Comparison of ENCODE assay signal across 12 cellular contexts in genomic region chr12:14954269-14954668, GRCh38. TPM values are rescaled to one million over a fixed set of nuclear protein-coding genes. Genes with fewer than 3 reads are reported as not detected.
A peak's percentile ranks its signal among the peaks of the same experiment; 100 is the strongest.
DNase-seq lines count a peak whose midpoint lies in the region; ATAC-seq and TF ChIP-seq lines count a peak whose summit lies in the region.
"Had no signal": no experiment of that assay in that cellular context is flagged by ENCODE, and none has a peak within 500 bp of the region (broad histone marks: within the 10 kb centered on the region; RNA-seq: fewer than 3 reads in every experiment).

No MANE protein-coding gene starts in this region.

- peaks cover 5 to 14% of the 10 kb centered on the region in 2 donors for H3K4me1 ChIP-seq in gastrocnemius medialis
- H3K4me1 ChIP-seq in osteoblast (ENCODE audit: insufficient read depth, low read length): peaks cover 21% of the 10 kb centered on the region

- peaks cover 93% of the 10 kb centered on the region for H3K36me3 Mint-ChIP-seq in activated T-helper 17 cell treated with anti-CD3 and anti-CD28 coated beads, Interleukin-2, amount 50 U/mL, for 72 hours (ENCODE audit: low read depth)

- DNase-seq in SIG-M5 treated with dmso at 0.1 percent for 504 hours (lab: John Stamatoyannopoulos, UW; ENCODE audit: unreplicated experiment) (peak; percentile 64), SIG-M5 (lab: John Stamatoyannopoulos, UW) (no peak), gastrocnemius medialis (no peak), osteoblast (ENCODE audit: insufficient read length, low spot score, missing footprints) (no peak), NCI-H1105 (lab: John Stamatoyannopoulos, UW) (no peak), NCI-H524 (lab: John Stamatoyannopoulos, UW) (no peak)
- DNase-seq: ACHN; nephron progenitor cell; stimulated activated CD4-positive, alpha-beta T cell treated with anti-CD3 and anti-CD28 coated beads, Interleukin-1b, Interleukin-23, amount 100 ng/mL, for 48 hours had no signal

- no peak overlapping the region for H3K4me3 ChIP-seq in gastrocnemius medialis
- H3K4me3 ChIP-seq in osteoblast (ENCODE audit: insufficient read depth, low read length): no peak overlapping the region
- H3K4me3 ChIP-seq: tibial nerve had no signal

- H3K27ac Mint-ChIP-seq in activated T-helper 17 cell treated with anti-CD3 and anti-CD28 coated beads, Interleukin-2, amount 50 U/mL, for 72 hours: peak overlapping the region; percentile 95

- peak overlapping the region; percentile 81 for H3K4me3 Mint-ChIP-seq in activated T-helper 17 cell treated with anti-CD3 and anti-CD28 coated beads, Interleukin-2, amount 50 U/mL, for 72 hours
- H3K4me3 Mint-ChIP-seq: nephron progenitor cell had no signal

- H3K27me3 Mint-ChIP-seq in activated T-helper 17 cell treated with anti-CD3 and anti-CD28 coated beads, Interleukin-2, amount 50 U/mL, for 72 hours: no peaks in the 10 kb centered on the region

- no peaks in the 10 kb centered on the region for H3K79me2 ChIP-seq in osteoblast (ENCODE audit: insufficient read depth, low read length)

- H3K9me3 ChIP-seq in KOPT-K1 (ENCODE audit: insufficient read depth, low read length, poor library complexity, severe bottlenecking) (no peaks in the 10 kb centered on the region), gastrocnemius medialis (no peaks in the 10 kb centered on the region), osteoblast (ENCODE audit: low read depth, low read length) (no peaks in the 10 kb centered on the region)
- H3K9me3 ChIP-seq: tibial nerve had no signal

- H3K27ac ChIP-seq in KOPT-K1 (ENCODE audit: low read depth, low read length, poor library complexity, severe bottlenecking): peak overlapping the region; percentile 94
- H3K27ac ChIP-seq in gastrocnemius medialis: peak overlapping the region; percentile 59 to 72 (median 68)
- H3K27ac ChIP-seq in osteoblast (ENCODE audit: low read depth, low read length): no peak overlapping the region

- H4K20me1 ChIP-seq in osteoblast (ENCODE audit: insufficient read depth, low read length): no peaks in the 10 kb centered on the region

- no peak for ATAC-seq in activated T-helper 17 cell treated with anti-CD3 and anti-CD28 coated beads, Interleukin-2, amount 50 U/mL, for 72 hours (replicated peaks)
- no peak for ATAC-seq in gastrocnemius medialis

- no peak overlapping the region for H3K4me2 ChIP-seq in osteoblast (ENCODE audit: insufficient read depth, low read length)

- H3K4me1 Mint-ChIP-seq in activated T-helper 17 cell treated with anti-CD3 and anti-CD28 coated beads, Interleukin-2, amount 50 U/mL, for 72 hours: peaks cover 51% of the 10 kb centered on the region

- in situ Hi-C loops in gastrocnemius medialis (cut with MboI; ENCODE audit: low sequenced_read_pairs in 4 of 4): no loop called here

- H3K36me3 ChIP-seq in KOPT-K1 (ENCODE audit: insufficient read depth, low read length) (peaks cover 90% of the 10 kb centered on the region), gastrocnemius medialis (no peaks in the 10 kb centered on the region), osteoblast (ENCODE audit: insufficient read depth, low read length) (no peaks in the 10 kb centered on the region)
- H3K36me3 ChIP-seq: tibial nerve had no signal

- intact Hi-C loops in gastrocnemius medialis (cut with DNase I; ENCODE audit: low total_unique reads): loop anchor here (5.0 kb wide), 1 partner anchor 52 kb away; no protein-coding TSS in a partner anchor

- no peak for TF ChIP-seq POLR2A in gastrocnemius medialis (IDR thresholded peaks at IDR 0.05)

- H2AFZ ChIP-seq in osteoblast (ENCODE audit: low read length): no peak overlapping the region

- H3K27me3 ChIP-seq in gastrocnemius medialis: no peaks in the 10 kb centered on the region
- H3K27me3 ChIP-seq in osteoblast (ENCODE audit: insufficient read depth, low read length): no peaks in the 10 kb centered on the region
- H3K27me3 ChIP-seq: tibial nerve had no signal

- TF ChIP-seq CTCF in gastrocnemius medialis (IDR thresholded peaks at IDR 0.05 in 4 of 5, conservative IDR thresholded peaks at IDR 0.05 in 1 of 5) (no peak), osteoblast (IDR thresholded peaks at IDR 0.05; ENCODE audit: extremely low read depth, low read depth, low read length) (no peak)

- H3K9me3 Mint-ChIP-seq in activated T-helper 17 cell treated with anti-CD3 and anti-CD28 coated beads, Interleukin-2, amount 50 U/mL, for 72 hours: no peaks in the 10 kb centered on the region
- H3K9me3 Mint-ChIP-seq: nephron progenitor cell had no signal

RNA-seq across cellular contexts. Expression of gene ARHGDIB, which starts 7.1 kb away (rescaled TPM):
- total RNA-seq in activated T-helper 17 cell treated with anti-CD3 and anti-CD28 coated beads, Interleukin-2, amount 50 U/mL, for 72 hours: 100 to 1,000 TPM; 691 to 930 TPM
- total RNA-seq in gastrocnemius medialis (10 to 100 TPM; 20.6 to 88.6 (median 44.0) TPM), osteoblast (1.5 and 7.2 TPM in 2 replicates)

RNA-seq across cellular contexts. Expression of gene ERP27, which starts 15.9 kb away (rescaled TPM):
- total RNA-seq in activated T-helper 17 cell treated with anti-CD3 and anti-CD28 coated beads, Interleukin-2, amount 50 U/mL, for 72 hours: 1 to 10 TPM; 5.2 to 9.4 TPM
- total RNA-seq in gastrocnemius medialis: under 1 TPM in 1 of 4 donors, not detected in 3; 0.42 TPM
- total RNA-seq in osteoblast: not detected in 2 replicates
- total RNA-seq: tibial nerve had no signal

RNA-seq across cellular contexts. Expression of gene PDE6H, which starts 18.6 kb away (rescaled TPM):
- not detected for total RNA-seq in activated T-helper 17 cell treated with anti-CD3 and anti-CD28 coated beads, Interleukin-2, amount 50 U/mL, for 72 hours
- total RNA-seq in gastrocnemius medialis (not detected), osteoblast (not detected in 2 replicates)
- total RNA-seq: tibial nerve had no signal

Comparison
In these comparisons a context has a peak if more than half of its experiments do, and no peak if none do; other contexts are left out.
1. RNA of gene ARHGDIB, which starts 7.1 kb away (total RNA-seq): 691 to 930 TPM in activated T-helper 17 cell treated with anti-CD3 and anti-CD28 coated beads, Interleukin-2, amount 50 U/mL, for 72 hours; 20.6 to 88.6 TPM in gastrocnemius medialis and 1.5 to 7.2 TPM in osteoblast; every median in the first group is over 4 times any median in the second.